ENCODE assay signal across 8 cellular contexts in the genomic region with DNA sequence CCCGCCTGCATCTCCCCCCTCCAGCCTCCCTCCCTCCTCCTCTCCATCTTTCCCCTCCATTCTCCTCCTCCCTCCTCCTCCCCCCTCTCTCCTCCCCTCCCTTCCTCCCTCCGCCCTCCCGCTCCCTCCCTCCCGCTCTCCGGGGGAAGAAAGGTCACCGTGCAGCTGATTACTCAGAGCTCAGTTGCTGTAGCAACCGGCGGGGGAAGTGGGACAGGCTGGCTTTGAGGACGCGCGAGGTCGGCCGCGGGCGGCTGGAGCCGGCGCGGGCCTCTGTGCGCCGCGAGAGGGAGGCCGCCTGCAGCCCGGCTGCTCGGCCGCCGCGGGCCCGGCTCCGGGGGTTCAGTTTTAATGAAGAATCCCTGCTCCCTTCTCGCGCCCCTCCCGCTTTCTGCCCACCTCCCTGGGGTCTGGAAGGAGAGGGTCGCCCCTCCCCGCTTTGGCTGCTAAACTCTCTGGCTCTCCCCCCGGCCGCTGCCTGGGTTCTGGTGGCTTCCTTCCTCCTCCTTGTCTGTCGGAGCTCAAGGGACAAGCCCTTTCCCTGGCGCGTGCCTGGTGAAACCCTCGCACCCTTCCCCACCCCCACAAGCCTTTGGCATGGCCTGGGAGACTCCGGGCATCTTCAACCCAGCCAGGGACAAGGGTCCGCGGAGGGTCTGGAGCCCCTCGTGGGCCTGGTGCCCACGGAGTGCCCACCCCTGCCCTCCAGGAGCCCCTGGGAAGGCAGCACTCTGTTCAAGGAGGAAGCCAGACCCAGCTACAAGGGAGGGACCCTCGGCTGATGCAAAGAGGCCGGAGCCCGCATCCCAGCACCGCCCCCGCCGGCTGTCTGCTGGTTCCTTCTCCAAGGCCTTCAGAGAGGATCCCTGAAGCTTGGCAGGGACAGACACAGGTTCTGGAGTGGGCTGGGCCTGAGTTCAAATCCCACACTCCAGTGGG.
DNase-seq lines count a peak whose midpoint lies in the region; ATAC-seq and TF ChIP-seq lines count a peak whose summit lies in the region.

No MANE protein-coding gene starts in this region.

- TSS peak; percentile 71 for BruUV-seq in PC-3 (replicated peaks; lab: Mats Ljungman, UMichigan)

- H3K4me1 Mint-ChIP-seq in activated T-cell treated with anti-CD3 and anti-CD28 coated beads, Interleukin-2, amount 50 U/mL, for 4 hours (ENCODE audit: low read depth), result peaks cover 40% of the 10 kb centered on the region

- 2 to 5% methylated on average over 38 to 51 of the region's 51 CpGs for WGBS in esophagus, 2 donors

- H3K4me3 ChIP-seq in BLaER1 (peak overlapping the region; percentile 60), PC-3 (ENCODE audit: low read length) (peak overlapping the region; percentile 62), esophagus (ENCODE audit: low read depth in 1 of 2, low read length in 2 of 2) (peak overlapping the region; percentile 17 to 33), mucosa of rectum (ENCODE audit: low read length in 2 of 2) (peak overlapping the region; percentile 68)

- peak; percentile 99 for DNase-seq in HuH-7.5 (ENCODE audit: low spot score)
- peak; percentile 91 for DNase-seq in PC-3
- DNase-seq in activated T-cell treated with anti-CD3 and anti-CD28 coated beads, Interleukin-2, amount 50 U/mL, for 4 hours, result peak; percentile 89
- peak; percentile 70 to 77 for DNase-seq in stimulated activated CD8-positive, alpha-beta memory T cell treated with anti-CD3 and anti-CD28 coated beads, Interleukin-4, amount 100 ng/mL, for 1 hour (ENCODE audit: low read depth in 2 of 2, low spot score in 1 of 2)

- H3K36me3 ChIP-seq in BLaER1 (no peaks in the 10 kb centered on the region), PC-3 (ENCODE audit: low read depth, low read length) (no peaks in the 10 kb centered on the region), esophagus (ENCODE audit: control insufficient read depth in 2 of 2, insufficient read depth in 2 of 2, low read length in 1 of 2) (no peaks in the 10 kb centered on the region), mucosa of rectum (ENCODE audit: control insufficient read depth in 2 of 2, insufficient read depth in 2 of 2, low read length in 2 of 2) (no peaks in the 10 kb centered on the region)

- H3K4me2 ChIP-seq in BLaER1 (peak overlapping the region; percentile 96), PC-3 (ENCODE audit: low read length) (peak overlapping the region; percentile 92)

- no peaks in the 10 kb centered on the region for H3F3A ChIP-seq in PC-3 (ENCODE audit: low read length, unreplicated experiment)

- CTCF ChIA-PET in PC-3 (lab: Charles Lee), result interaction anchor here (0.6 to 0.7 kb wide), 3 partner anchors 29 to 148 kb away, joined by 3 to 10 read pairs (median 4); no protein-coding TSS in a partner anchor

- no peaks in the 10 kb centered on the region for H3K79me2 ChIP-seq in PC-3 (ENCODE audit: low read length)

- no peaks in the 10 kb centered on the region for H3K9me3 ChIP-seq in BLaER1
- no peaks in the 10 kb centered on the region for H3K9me3 ChIP-seq in PC-3 (ENCODE audit: low read length)
- no peaks in the 10 kb centered on the region for H3K9me3 ChIP-seq in esophagus (ENCODE audit: control insufficient read depth in 2 of 2, insufficient read depth in 1 of 2, low read depth in 1 of 2, low read length in 1 of 2)
- H3K9me3 ChIP-seq in mucosa of rectum (ENCODE audit: control insufficient read depth in 2 of 2, low read length in 2 of 2), result no peaks in the 10 kb centered on the region

- H3K27me3 Mint-ChIP-seq in activated T-cell treated with anti-CD3 and anti-CD28 coated beads, Interleukin-2, amount 50 U/mL, for 4 hours (ENCODE audit: low read depth), result no peaks in the 10 kb centered on the region

- H2AFZ ChIP-seq in PC-3 (ENCODE audit: low read length), result peak overlapping the region; percentile 60

- H3K9me3 Mint-ChIP-seq in activated T-cell treated with anti-CD3 and anti-CD28 coated beads, Interleukin-2, amount 50 U/mL, for 4 hours, result no peaks in the 10 kb centered on the region

- TF ChIP-seq CTCF in PC-3 (conservative IDR thresholded peaks at IDR 0.05; ENCODE audit: low read depth, low read length), result no peak

- H4K20me1 ChIP-seq in BLaER1 (no peaks in the 10 kb centered on the region), PC-3 (ENCODE audit: low read length) (no peaks in the 10 kb centered on the region)

- intact Hi-C loops in PC-3 (cut with micrococcal nuclease), result no loop called here

- H3K27ac ChIP-seq in BLaER1 (peak overlapping the region; percentile 99), PC-3 (ENCODE audit: low read length) (peak overlapping the region; percentile 64), esophagus (ENCODE audit: low read depth in 2 of 2, low read length in 1 of 2) (peak overlapping the region; percentile 93 to 95), mucosa of rectum (ENCODE audit: low read depth in 2 of 2, low read length in 2 of 2) (peak overlapping the region; percentile 95 to 98)

- POLR2A ChIA-PET in PC-3 (lab: Charles Lee; ENCODE audit: unreplicated experiment), result interaction anchor here (0.5 to 1.3 kb wide), 8 partner anchors 22 to 151 kb away, joined by 3 to 14 read pairs (median 12); no protein-coding TSS in a partner anchor

- H3K27me3 ChIP-seq in BLaER1, result no peaks in the 10 kb centered on the region
- H3K27me3 ChIP-seq in PC-3 (ENCODE audit: low read length), result no peaks in the 10 kb centered on the region
- no peaks in the 10 kb centered on the region for H3K27me3 ChIP-seq in esophagus (ENCODE audit: control insufficient read depth in 1 of 2, insufficient read depth in 2 of 2, low read length in 2 of 2)
- no peaks in the 10 kb centered on the region for H3K27me3 ChIP-seq in mucosa of rectum (ENCODE audit: control insufficient read depth in 2 of 2, insufficient read depth in 2 of 2, low read length in 2 of 2)

- peak; percentile 63 for ATAC-seq in GM19452 (IDR thresholded peaks at IDR 0.05; ENCODE audit: unreplicated experiment)
- ATAC-seq in PC-3, result peak; percentile 95
- ATAC-seq in activated T-cell treated with anti-CD3 and anti-CD28 coated beads, Interleukin-2, amount 50 U/mL, for 4 hours, result peak; percentile 88 to 91

- no peaks in the 10 kb centered on the region for H3K9me2 ChIP-seq in PC-3 (replicated peaks; ENCODE audit: low read length)

- H3K4me1 ChIP-seq in BLaER1 (peaks cover 86% of the 10 kb centered on the region), PC-3 (ENCODE audit: insufficient read depth, low read length) (peaks cover 9% of the 10 kb centered on the region), esophagus (ENCODE audit: control insufficient read depth in 2 of 2, insufficient read depth in 2 of 2, low read length in 1 of 2) (peaks cover 18 to 20% of the 10 kb centered on the region in 2 donors), mucosa of rectum (ENCODE audit: control insufficient read depth in 2 of 2, insufficient read depth in 2 of 2, low read length in 2 of 2) (peaks cover 28 to 29% of the 10 kb centered on the region in 2 donors)

- H3K9ac ChIP-seq in BLaER1 (peak overlapping the region; percentile 86), PC-3 (ENCODE audit: low read length) (peak overlapping the region; percentile 74), mucosa of rectum (ENCODE audit: low read depth in 1 of 2, low read length in 2 of 2) (peak overlapping the region; percentile 82 to 83)

- H3K4me3 Mint-ChIP-seq in activated T-cell treated with anti-CD3 and anti-CD28 coated beads, Interleukin-2, amount 50 U/mL, for 4 hours, result peak overlapping the region; percentile 70

- no peaks in the 10 kb centered on the region for H3K36me3 Mint-ChIP-seq in activated T-cell treated with anti-CD3 and anti-CD28 coated beads, Interleukin-2, amount 50 U/mL, for 4 hours (ENCODE audit: insufficient read depth)

Comparison
In these comparisons a context has a peak if more than half of its experiments do, and no peak if none do; other contexts are left out.
1. Peak in every context shown above with its lines: DNase-seq, ATAC-seq, H3K4me3 ChIP-seq and H3K27ac ChIP-seq.